9 cellular contexts compared by ENCODE assay signal in the genomic region with DNA sequence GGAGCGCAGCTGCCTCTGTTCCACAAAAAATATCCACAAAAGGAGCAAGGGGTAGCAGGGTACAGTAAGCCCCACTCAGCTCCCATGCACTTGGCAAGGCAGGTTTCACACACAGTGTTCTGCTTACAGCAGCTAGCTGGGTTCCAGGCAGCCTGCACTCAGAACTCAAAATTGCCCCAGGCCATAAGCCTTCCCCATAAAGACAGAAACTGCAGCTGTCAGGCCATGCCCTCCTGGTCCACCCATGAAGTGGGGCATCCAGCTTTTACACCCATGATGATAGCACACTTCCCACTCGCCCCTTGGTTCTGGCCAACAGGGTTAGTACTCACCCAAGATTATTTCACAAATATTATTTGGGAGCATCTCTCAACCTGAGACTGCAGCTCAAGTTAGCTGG.
"Had no signal": no experiment of that assay in that cellular context is flagged by ENCODE, and none has a peak within 500 bp of the region (broad histone marks: within the 10 kb centered on the region; RNA-seq: fewer than 3 reads in every experiment).

No MANE protein-coding gene starts in this region.

- H3K4me1 Mint-ChIP-seq: activated CD8-positive, alpha-beta memory T cell treated with anti-CD3 and anti-CD28 coated beads, Interleukin-2, amount 10 ng/mL, durations not matched to agents 7 days and 5 days; activated naive CD8-positive, alpha-beta T cell treated with anti-CD3 and anti-CD28 coated beads for 36 hours; endodermal cell had no signal

- H3K27ac Mint-ChIP-seq: activated CD8-positive, alpha-beta memory T cell treated with anti-CD3 and anti-CD28 coated beads, Interleukin-2, amount 10 ng/mL, durations not matched to agents 7 days and 5 days; activated naive CD8-positive, alpha-beta T cell treated with anti-CD3 and anti-CD28 coated beads for 36 hours; activated T-cell treated with anti-CD3 and anti-CD28 coated beads, Interleukin-2, amount 50 U/mL, for 24 hours; endodermal cell had no signal

- H3K36me3 ChIP-seq: pancreas, uterus had no signal

- H3K27me3 ChIP-seq: pancreas, uterus had no signal

- H3K4me3 ChIP-seq: pancreas, uterus had no signal

- H3K4me1 ChIP-seq: pancreas, uterus had no signal

- H3K36me3 Mint-ChIP-seq: activated naive CD8-positive, alpha-beta T cell treated with anti-CD3 and anti-CD28 coated beads for 36 hours had no signal

- H3K4me3 Mint-ChIP-seq: activated CD8-positive, alpha-beta memory T cell treated with anti-CD3 and anti-CD28 coated beads, Interleukin-2, amount 10 ng/mL, durations not matched to agents 7 days and 5 days; activated naive CD8-positive, alpha-beta T cell treated with anti-CD3 and anti-CD28 coated beads for 36 hours; activated T-cell treated with anti-CD3 and anti-CD28 coated beads, Interleukin-2, amount 50 U/mL, for 24 hours; endodermal cell; T-helper 2 cell treated with Interferon-gamma antibody and Interleukin-4, amounts not matched to agents 5 μg/mL and 100 μg/mL, for 36 hours had no signal

- H3K9me3 ChIP-seq: pancreas had no signal

- DNase-seq: activated CD4-positive, alpha-beta T cell treated with anti-CD3 and anti-CD28 coated beads, Interleukin-2, amount 50 U/mL, for 4 hours; activated CD8-positive, alpha-beta memory T cell treated with anti-CD3 and anti-CD28 coated beads, Interleukin-2, amount 10 ng/mL, durations not matched to agents 7 days and 5 days; activated gamma-delta T cell; activated naive CD8-positive, alpha-beta T cell treated with anti-CD3 and anti-CD28 coated beads for 36 hours; activated T-cell treated with anti-CD3 and anti-CD28 coated beads, Interleukin-2, amount 50 U/mL, for 24 hours; endodermal cell had no signal

- H3K27ac ChIP-seq: pancreas, uterus had no signal
